28 cellular contexts compared by ENCODE assay signal in genomic region chr3:18837137-18837536, GRCh38.
"Had no signal": no experiment of that assay in that cellular context is flagged by ENCODE, and none has a peak within 500 bp of the region (broad histone marks: within the 10 kb centered on the region; RNA-seq: fewer than 3 reads in every experiment).

No MANE protein-coding gene starts in this region.

- H3K9ac ChIP-seq: neural progenitor cell had no signal

- H3K27ac Mint-ChIP-seq: activated B cell treated with CpG ODN at 0.5 μM for 24 hours; activated CD4-positive, alpha-beta memory T cell treated with anti-CD3 and anti-CD28 coated beads, Interleukin-2, amount 10 ng/mL, durations not matched to agents 7 days and 5 days; activated CD8-positive, alpha-beta memory T cell treated with anti-CD3 and anti-CD28 coated beads, Interleukin-2, amount 10 ng/mL, durations not matched to agents 7 days and 5 days; activated T-helper 1 cell treated with anti-CD3 and anti-CD28 coated beads, Interleukin-12 subunit alpha, Interleukin-12 subunit beta, Interleukin-2, Interleukin-4 antibody, amounts not matched to agents 30 ng/mL and 10 ng/mL and 1 ng/mL, durations not matched to agents 14 hours and 24 hours and 36 hours; brain; dendritic cell treated with granulocyte-macrophage colony-stimulating factor and Interleukin-4, amounts not matched to agents 40 ng/mL and 50 ng/mL, for 4 days; neural progenitor cell; stimulated activated effector memory CD8-positive, alpha-beta T cell treated with anti-CD3 and anti-CD28 coated beads, Interleukin-12 subunit alpha, Interleukin-12 subunit beta, amount 100 ng/mL, for 72 hours; type B pancreatic cell had no signal

- H3K36me3 ChIP-seq: lower lobe of right lung, neural progenitor cell, stomach, vagina had no signal

- ATAC-seq: activated CD8-positive, alpha-beta memory T cell treated with anti-CD3 and anti-CD28 coated beads, Interleukin-2, amount 10 ng/mL, durations not matched to agents 7 days and 5 days; left lobe of liver; lower lobe of right lung; sciatic nerve; stimulated activated effector memory CD8-positive, alpha-beta T cell treated with anti-CD3 and anti-CD28 coated beads, Interleukin-12 subunit alpha, Interleukin-12 subunit beta, amount 100 ng/mL, for 72 hours had no signal

- H3K36me3 Mint-ChIP-seq: activated CD8-positive, alpha-beta memory T cell treated with anti-CD3 and anti-CD28 coated beads, Interleukin-2, amount 10 ng/mL, durations not matched to agents 7 days and 5 days; brain; naive thymus-derived CD8-positive, alpha-beta T cell; neural progenitor cell; stimulated activated effector memory CD8-positive, alpha-beta T cell treated with anti-CD3 and anti-CD28 coated beads, Interleukin-12 subunit alpha, Interleukin-12 subunit beta, amount 100 ng/mL, for 72 hours; type B pancreatic cell had no signal

- H3K27ac ChIP-seq: lower lobe of right lung, neural progenitor cell, stomach, vagina had no signal

- H2AFZ ChIP-seq: neural progenitor cell had no signal

- FAIRE-seq: kidney, small intestine had no signal

- H3K4me1 ChIP-seq: lower lobe of right lung, neural progenitor cell, stomach, vagina had no signal

- H3K4me3 ChIP-seq: lower lobe of right lung, neural progenitor cell, stomach, vagina had no signal

- H3K27me3 Mint-ChIP-seq: activated CD4-positive, alpha-beta memory T cell treated with anti-CD3 and anti-CD28 coated beads, Interleukin-2, amount 10 ng/mL, durations not matched to agents 7 days and 5 days; activated CD8-positive, alpha-beta memory T cell treated with anti-CD3 and anti-CD28 coated beads, Interleukin-2, amount 10 ng/mL, durations not matched to agents 7 days and 5 days; brain; dendritic cell treated with granulocyte-macrophage colony-stimulating factor and Interleukin-4, amounts not matched to agents 40 ng/mL and 50 ng/mL, for 4 days; naive thymus-derived CD8-positive, alpha-beta T cell had no signal

- H3K4me2 ChIP-seq: neural progenitor cell had no signal

- H3K27me3 ChIP-seq: neural progenitor cell, stomach, vagina had no signal

- H3K4me3 Mint-ChIP-seq: activated B cell treated with CpG ODN at 0.5 μM for 24 hours; activated CD4-positive, alpha-beta memory T cell treated with anti-CD3 and anti-CD28 coated beads, Interleukin-2, amount 10 ng/mL, durations not matched to agents 7 days and 5 days; activated CD8-positive, alpha-beta memory T cell treated with anti-CD3 and anti-CD28 coated beads, Interleukin-2, amount 10 ng/mL, durations not matched to agents 7 days and 5 days; activated T-helper 1 cell treated with anti-CD3 and anti-CD28 coated beads, Interleukin-12 subunit alpha, Interleukin-12 subunit beta, Interleukin-2, Interleukin-4 antibody, amounts not matched to agents 30 ng/mL and 10 ng/mL and 1 ng/mL, durations not matched to agents 14 hours and 24 hours and 36 hours; brain; dendritic cell treated with granulocyte-macrophage colony-stimulating factor and Interleukin-4, amounts not matched to agents 40 ng/mL and 50 ng/mL, for 4 days; naive thymus-derived CD8-positive, alpha-beta T cell; neural progenitor cell; stimulated activated effector memory CD8-positive, alpha-beta T cell treated with anti-CD3 and anti-CD28 coated beads, Interleukin-12 subunit alpha, Interleukin-12 subunit beta, amount 100 ng/mL, for 72 hours; type B pancreatic cell had no signal

- H3K9me3 ChIP-seq: lower lobe of right lung, stomach, vagina had no signal

- H3K4me1 Mint-ChIP-seq: activated B cell treated with CpG ODN at 0.5 μM for 24 hours; activated CD4-positive, alpha-beta memory T cell treated with anti-CD3 and anti-CD28 coated beads, Interleukin-2, amount 10 ng/mL, durations not matched to agents 7 days and 5 days; brain; neural progenitor cell; stimulated activated effector memory CD8-positive, alpha-beta T cell treated with anti-CD3 and anti-CD28 coated beads, Interleukin-12 subunit alpha, Interleukin-12 subunit beta, amount 100 ng/mL, for 72 hours had no signal

- H3K9me3 Mint-ChIP-seq: activated B cell treated with CpG ODN at 0.5 μM for 24 hours; activated CD4-positive, alpha-beta memory T cell treated with anti-CD3 and anti-CD28 coated beads, Interleukin-2, amount 10 ng/mL, durations not matched to agents 7 days and 5 days; activated T-helper 1 cell treated with anti-CD3 and anti-CD28 coated beads, Interleukin-12 subunit alpha, Interleukin-12 subunit beta, Interleukin-2, Interleukin-4 antibody, amounts not matched to agents 30 ng/mL and 10 ng/mL and 1 ng/mL, durations not matched to agents 14 hours and 24 hours and 36 hours; brain; dendritic cell treated with granulocyte-macrophage colony-stimulating factor and Interleukin-4, amounts not matched to agents 40 ng/mL and 50 ng/mL, for 4 days; naive thymus-derived CD8-positive, alpha-beta T cell; neural progenitor cell; stimulated activated effector memory CD8-positive, alpha-beta T cell treated with anti-CD3 and anti-CD28 coated beads, Interleukin-12 subunit alpha, Interleukin-12 subunit beta, amount 100 ng/mL, for 72 hours; type B pancreatic cell had no signal

- DNase-seq: activated B cell treated with CpG ODN at 0.5 μM for 24 hours; activated CD4-positive, alpha-beta memory T cell treated with anti-CD3 and anti-CD28 coated beads, Interleukin-2, amount 10 ng/mL, durations not matched to agents 7 days and 5 days; activated CD4-positive, alpha-beta T cell treated with anti-CD3 and anti-CD28 coated beads for 48 hours; activated CD8-positive, alpha-beta memory T cell treated with anti-CD3 and anti-CD28 coated beads, Interleukin-2, amount 10 ng/mL, durations not matched to agents 7 days and 5 days; activated gamma-delta T cell; activated naive CD4-positive, alpha-beta T cell treated with anti-CD3 and anti-CD28 coated beads, Interleukin-2, amount 50 U/mL, for 16 hours; activated T-cell treated with anti-CD3 and anti-CD28 coated beads for 4 hours; anterior cingulate cortex; caudate nucleus; effector CD4-positive, alpha-beta T cell; erythroblast; foreskin fibroblast; kidney; lower lobe of right lung; naive thymus-derived CD8-positive, alpha-beta T cell; small intestine; stimulated activated CD4-positive, alpha-beta T cell treated with anti-CD3 and anti-CD28 coated beads, Interleukin-2, amount 100 ng/mL, for 24 hours; stomach; T-helper 9 cell had no signal
